Comparison of ENCODE assay signal across 21 cellular contexts in the genomic region with DNA sequence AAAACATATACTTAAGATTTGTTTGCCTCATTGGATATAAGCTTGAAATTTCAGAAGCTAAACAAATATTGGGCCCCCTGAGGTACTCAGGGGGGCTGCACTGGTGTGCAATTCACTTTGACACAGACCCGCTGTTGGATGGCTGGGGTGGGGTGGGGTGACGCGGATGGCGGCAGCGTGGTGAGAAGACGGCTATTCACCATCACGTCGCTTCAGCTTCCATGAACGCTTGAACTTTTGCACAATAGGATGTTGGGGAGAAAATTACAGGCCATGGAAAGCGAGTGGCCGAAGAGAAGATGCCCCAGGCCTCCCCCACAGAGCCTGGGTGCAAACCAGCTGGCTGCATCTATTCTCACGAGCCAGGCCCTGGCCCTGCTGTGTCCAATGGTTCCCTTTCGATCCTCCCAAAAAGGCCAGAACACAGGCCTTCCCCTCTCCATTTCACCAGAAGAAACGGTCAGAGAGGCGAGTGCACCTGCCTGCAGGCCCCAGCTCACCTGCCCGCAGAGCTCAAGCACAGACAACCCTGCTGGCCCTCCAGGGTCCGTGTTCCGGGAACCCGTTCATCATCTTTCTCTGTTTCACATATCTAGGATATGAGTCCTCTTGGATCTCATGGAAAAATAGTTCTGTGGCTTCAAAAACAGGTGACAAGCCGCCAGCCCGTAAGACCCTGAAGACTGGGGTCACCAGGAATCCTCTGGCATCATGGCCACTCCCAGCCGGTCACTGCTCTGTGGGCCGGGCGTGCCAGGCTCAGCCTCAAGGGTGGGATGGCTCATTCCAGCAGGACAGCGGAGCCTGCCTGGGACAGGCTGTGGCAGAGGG.
"Had no signal": no experiment of that assay in that cellular context is flagged by ENCODE, and none has a peak within 500 bp of the region (broad histone marks: within the 10 kb centered on the region; RNA-seq: fewer than 3 reads in every experiment).

No MANE protein-coding gene starts in this region.

- H3K9me3 ChIP-seq: body of pancreas, left lung, ovary, right lobe of liver had no signal

- H3K36me3 ChIP-seq: ovary had no signal

- H3K4me3 ChIP-seq: body of pancreas, dorsolateral prefrontal cortex, left lung, ovary, right lobe of liver, smooth muscle cell had no signal

- H3K36me3 Mint-ChIP-seq: activated naive CD8-positive, alpha-beta T cell treated with anti-CD3 and anti-CD28 coated beads, Interleukin-2, amount 10 ng/mL, durations not matched to agents 7 days and 5 days; naive thymus-derived CD4-positive, alpha-beta T cell; stimulated activated effector memory CD8-positive, alpha-beta T cell treated with anti-CD3 and anti-CD28 coated beads, Interleukin-12 subunit alpha, Interleukin-12 subunit beta, amount 100 ng/mL, for 72 hours; T-cell had no signal

- H3K4me2 ChIP-seq: smooth muscle cell had no signal

- ATAC-seq: activated CD8-positive, alpha-beta T cell treated with anti-CD3 and anti-CD28 coated beads for 36 hours; body of pancreas; left lung; naive thymus-derived CD4-positive, alpha-beta T cell; right lobe of liver; stimulated activated effector memory CD8-positive, alpha-beta T cell treated with anti-CD3 and anti-CD28 coated beads, Interleukin-12 subunit alpha, Interleukin-12 subunit beta, amount 100 ng/mL, for 72 hours; T-cell had no signal

- H3K27me3 ChIP-seq: body of pancreas, dorsolateral prefrontal cortex, left lung, ovary, right lobe of liver had no signal

- H3K4me1 Mint-ChIP-seq: stimulated activated effector memory CD8-positive, alpha-beta T cell treated with anti-CD3 and anti-CD28 coated beads, Interleukin-12 subunit alpha, Interleukin-12 subunit beta, amount 100 ng/mL, for 72 hours had no signal

- H3K27me3 Mint-ChIP-seq: naive thymus-derived CD4-positive, alpha-beta T cell had no signal

- H3K4me3 Mint-ChIP-seq: activated CD4-positive, alpha-beta T cell treated with anti-CD3 and anti-CD28 coated beads, Interleukin-2, amount 10 ng/mL, durations not matched to agents 24 days and 14 days; activated CD8-positive, alpha-beta T cell treated with anti-CD3 and anti-CD28 coated beads for 36 hours; activated naive CD8-positive, alpha-beta T cell treated with anti-CD3 and anti-CD28 coated beads, Interleukin-2, amount 10 ng/mL, durations not matched to agents 7 days and 5 days; naive thymus-derived CD4-positive, alpha-beta T cell; stimulated activated effector memory CD8-positive, alpha-beta T cell treated with anti-CD3 and anti-CD28 coated beads, Interleukin-12 subunit alpha, Interleukin-12 subunit beta, amount 100 ng/mL, for 72 hours; T-cell had no signal

- DNase-seq: activated CD4-positive, alpha-beta T cell treated with anti-CD3 and anti-CD28 coated beads, Interleukin-2, amount 10 ng/mL, durations not matched to agents 24 days and 14 days; activated CD8-positive, alpha-beta T cell treated with anti-CD3 and anti-CD28 coated beads for 36 hours; activated naive CD4-positive, alpha-beta T cell treated with Interleukin-2 at 50 U/mL for 16 hours; activated naive CD8-positive, alpha-beta T cell treated with anti-CD3 and anti-CD28 coated beads, Interleukin-2, amount 10 ng/mL, durations not matched to agents 7 days and 5 days; activated T-cell treated with anti-CD3 and anti-CD28 coated beads, Interleukin-2, amount 50 U/mL, for 1 hour; amygdala; dorsolateral prefrontal cortex; foreskin fibroblast; hypothalamus; naive thymus-derived CD4-positive, alpha-beta T cell; ovary; stimulated activated CD4-positive, alpha-beta T cell treated with anti-CD3 and anti-CD28 coated beads, Interleukin-4, amount 100 ng/mL, for 1 hour; T-cell; T-helper 9 cell had no signal

- H3K27ac Mint-ChIP-seq: activated CD4-positive, alpha-beta T cell treated with anti-CD3 and anti-CD28 coated beads, Interleukin-2, amount 10 ng/mL, durations not matched to agents 24 days and 14 days; activated CD8-positive, alpha-beta T cell treated with anti-CD3 and anti-CD28 coated beads for 36 hours; activated naive CD8-positive, alpha-beta T cell treated with anti-CD3 and anti-CD28 coated beads, Interleukin-2, amount 10 ng/mL, durations not matched to agents 7 days and 5 days; activated T-helper 2 cell treated with anti-CD3 and anti-CD28 coated beads, Interferon-gamma antibody, Interleukin-2, Interleukin-4, amounts not matched to agents 10 μg/mL and 5 μg/mL and 100 μg/mL, durations not matched to agents 14 hours and 24 hours and 36 hours; naive thymus-derived CD4-positive, alpha-beta T cell; stimulated activated effector memory CD8-positive, alpha-beta T cell treated with anti-CD3 and anti-CD28 coated beads, Interleukin-12 subunit alpha, Interleukin-12 subunit beta, amount 100 ng/mL, for 72 hours; T-cell had no signal

- H3K9me3 Mint-ChIP-seq: activated CD4-positive, alpha-beta T cell treated with anti-CD3 and anti-CD28 coated beads, Interleukin-2, amount 10 ng/mL, durations not matched to agents 24 days and 14 days; activated CD8-positive, alpha-beta T cell treated with anti-CD3 and anti-CD28 coated beads for 36 hours; activated naive CD8-positive, alpha-beta T cell treated with anti-CD3 and anti-CD28 coated beads, Interleukin-2, amount 10 ng/mL, durations not matched to agents 7 days and 5 days; activated T-helper 2 cell treated with anti-CD3 and anti-CD28 coated beads, Interferon-gamma antibody, Interleukin-2, Interleukin-4, amounts not matched to agents 10 μg/mL and 5 μg/mL and 100 μg/mL, durations not matched to agents 14 hours and 24 hours and 36 hours; naive thymus-derived CD4-positive, alpha-beta T cell; stimulated activated effector memory CD8-positive, alpha-beta T cell treated with anti-CD3 and anti-CD28 coated beads, Interleukin-12 subunit alpha, Interleukin-12 subunit beta, amount 100 ng/mL, for 72 hours; T-cell had no signal

- H3K27ac ChIP-seq: body of pancreas, dorsolateral prefrontal cortex, epithelial cell of prostate, left lung, ovary, right lobe of liver had no signal
